8 cellular contexts compared by ENCODE assay signal in the genomic region with DNA sequence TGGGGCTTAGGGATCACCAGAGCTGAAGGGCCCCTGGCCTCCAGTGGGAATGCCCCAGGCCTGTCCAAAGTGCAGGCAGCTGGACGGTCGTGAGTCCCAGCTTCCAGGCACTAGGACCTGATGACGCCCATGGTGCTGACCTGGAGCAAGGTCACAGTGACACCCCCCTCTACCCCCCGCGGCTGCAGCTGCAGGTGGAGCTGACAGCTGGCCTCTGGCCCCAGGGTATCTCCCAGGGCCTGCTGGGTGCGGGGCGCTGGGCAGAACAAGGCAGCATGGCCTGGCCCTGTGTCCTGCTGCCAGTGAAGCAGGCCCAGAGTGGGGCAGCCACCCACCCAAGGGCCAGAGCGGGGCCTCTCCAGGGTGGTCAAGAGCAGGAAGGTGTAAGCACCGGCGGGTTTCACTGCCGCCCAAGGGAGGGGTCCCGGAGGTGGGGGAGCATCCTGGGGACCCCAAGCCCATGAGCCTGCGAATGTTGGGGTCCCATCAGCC. TPM values are rescaled to one million over a fixed set of nuclear protein-coding genes. Genes with fewer than 3 reads are reported as not detected.
DNase-seq lines count a peak whose midpoint lies in the region; ATAC-seq and TF ChIP-seq lines count a peak whose summit lies in the region.

No MANE protein-coding gene starts in this region.

- H3K36me3 ChIP-seq in BLaER1 (peaks cover 44% of the 10 kb centered on the region), colonic mucosa (peaks cover 6% of the 10 kb centered on the region), muscle layer of colon (ENCODE audit: insufficient read depth, low read length) (peaks cover 19% of the 10 kb centered on the region)

- H3K27ac ChIP-seq in BLaER1 (peak overlapping the region; percentile 90), colonic mucosa (peak overlapping the region; percentile 70), muscle layer of colon (ENCODE audit: low read depth, low read length) (peak overlapping the region; percentile 85)

- H3K9me3 ChIP-seq in BLaER1: no peaks in the 10 kb centered on the region
- no peaks in the 10 kb centered on the region for H3K9me3 ChIP-seq in colonic mucosa
- H3K9me3 ChIP-seq in muscle layer of colon (ENCODE audit: low read length): no peaks in the 10 kb centered on the region

- peak overlapping the region; percentile 94 for H3K4me2 ChIP-seq in BLaER1

- in situ Hi-C loops in ACHN (cut with HindIII; ENCODE audit: low pct_ligation_motif_present, low pct_unique_long_range_greater_than_20kb, low sequenced_read_pairs): no loop called here

- H3K4me1 ChIP-seq in BLaER1: peaks cover 76% of the 10 kb centered on the region
- peaks cover 18% of the 10 kb centered on the region for H3K4me1 ChIP-seq in colonic mucosa
- H3K4me1 ChIP-seq in muscle layer of colon (ENCODE audit: insufficient read depth, low read length): peaks cover 38% of the 10 kb centered on the region

- intact Hi-C loops in colonic mucosa (cut with DNase I): no loop called here

- peak overlapping the region; percentile 79 for H3K9ac ChIP-seq in BLaER1
- peak overlapping the region; percentile 92 to 97 for H3K9ac ChIP-seq in colonic mucosa (ENCODE audit: low read depth in 2 of 2, low read length in 2 of 2)
- peak overlapping the region; percentile 75 for H3K9ac ChIP-seq in muscle layer of colon (ENCODE audit: low read length)

- H3K27me3 ChIP-seq in BLaER1 (no peaks in the 10 kb centered on the region), colonic mucosa (no peaks in the 10 kb centered on the region), muscle layer of colon (ENCODE audit: control insufficient read depth in 1 of 2, insufficient read depth in 2 of 2, low read length in 2 of 2) (no peaks in the 10 kb centered on the region)

- DNase-seq in NCI-H146 treated with DMSO at 0.1 percent for 48 hours (lab: John Stamatoyannopoulos, UW; ENCODE audit: unreplicated experiment): peak; percentile 36
- DNase-seq in colonic mucosa: no peak
- no peak for DNase-seq in stimulated activated CD4-positive, alpha-beta T cell treated with anti-CD3 and anti-CD28 coated beads, Interleukin-15, amount 100 ng/mL, for 24 hours
- no peak for DNase-seq in ACHN

- peaks cover 27% of the 10 kb centered on the region for H4K20me1 ChIP-seq in BLaER1

- no peak for TF ChIP-seq CTCF in colonic mucosa (IDR thresholded peaks at IDR 0.05)

- no peak for ATAC-seq in GM18498 (IDR thresholded peaks at IDR 0.05; ENCODE audit: unreplicated experiment)
- no peak for ATAC-seq in GM18511 (IDR thresholded peaks at IDR 0.05; ENCODE audit: unreplicated experiment)

- H3K4me3 ChIP-seq in BLaER1 (peak overlapping the region; percentile 76), colonic mucosa (peak overlapping the region; percentile 86), muscle layer of colon (ENCODE audit: low read depth in 1 of 2, low read length in 2 of 2) (peak overlapping the region; percentile 61 to 88)

RNA-seq across cellular contexts. Expression of a gene that starts 0.6 kb away (rescaled TPM):
- total RNA-seq in colonic mucosa: 100 to 1,000 TPM; 133 to 246 TPM

RNA-seq across cellular contexts. Expression of a gene that starts 7.8 kb away (rescaled TPM):
- 100 to 1,000 TPM; 149 to 247 TPM for total RNA-seq in colonic mucosa

RNA-seq across cellular contexts. Expression of a gene that starts 28.1 kb away (rescaled TPM):
- total RNA-seq in colonic mucosa: 10 to 100 TPM; 17.7 to 18.8 TPM

RNA-seq across cellular contexts. Expression of a gene that starts 34.4 kb away (rescaled TPM):
- 10 to 100 TPM; 46.3 to 55.4 TPM for total RNA-seq in colonic mucosa
